ENCODE assay signal across 35 cellular contexts in the genomic region with DNA sequence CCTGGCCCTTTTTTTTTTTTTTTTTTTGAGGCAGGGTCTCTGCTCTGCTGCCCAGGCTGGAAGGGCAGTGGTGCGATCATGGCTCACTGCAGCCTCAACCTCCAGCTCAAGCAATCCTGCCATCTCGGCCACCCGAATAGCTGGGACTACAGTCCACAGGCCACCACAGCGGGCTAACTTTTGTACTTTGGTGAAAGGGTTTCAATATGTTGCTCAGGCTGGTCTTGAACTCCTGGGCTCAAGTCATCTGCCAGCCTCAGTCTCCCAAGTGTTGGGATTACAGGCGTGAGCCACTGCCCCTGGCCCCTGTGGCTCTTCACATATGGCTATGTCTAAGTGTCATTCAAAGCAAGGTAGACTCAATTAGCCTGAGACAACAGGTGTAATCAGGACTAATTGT. TPM values are rescaled to one million over a fixed set of nuclear protein-coding genes. Genes with fewer than 3 reads are reported as not detected.
"Had no signal": no experiment of that assay in that cellular context is flagged by ENCODE, and none has a peak within 500 bp of the region (broad histone marks: within the 10 kb centered on the region; RNA-seq: fewer than 3 reads in every experiment).

No MANE protein-coding gene starts in this region.

- H3K27ac Mint-ChIP-seq: naive B cell; natural killer cell; neural progenitor cell; stimulated activated memory B cell treated with anti-CD40 and anti-IgM and Interleukin-4, amounts not matched to agents 10 μg/mL and 1 μg/mL and 100 μg/mL, for 72 hours; stimulated activated naive CD8-positive, alpha-beta T cell treated with anti-CD3 and anti-CD28 coated beads, Interleukin-15, amount 100 ng/mL, for 72 hours; type B pancreatic cell had no signal

- H3K4me3 Mint-ChIP-seq: mesothelial cell of epicardium; naive B cell; natural killer cell; nephron progenitor cell; neural progenitor cell; stimulated activated memory B cell treated with anti-CD40 and anti-IgM and Interleukin-4, amounts not matched to agents 10 μg/mL and 1 μg/mL and 100 μg/mL, for 72 hours; stimulated activated naive CD8-positive, alpha-beta T cell treated with anti-CD3 and anti-CD28 coated beads, Interleukin-15, amount 100 ng/mL, for 72 hours; type B pancreatic cell had no signal

- ATAC-seq: natural killer cell; psoas muscle; right lobe of liver; stimulated activated memory B cell treated with anti-CD40 and anti-IgM and Interleukin-4, amounts not matched to agents 10 μg/mL and 1 μg/mL and 100 μg/mL, for 72 hours; stimulated activated naive CD8-positive, alpha-beta T cell treated with anti-CD3 and anti-CD28 coated beads, Interleukin-15, amount 100 ng/mL, for 72 hours had no signal

- DNase-seq: hippocampal formation; islet precursor cell; left ventricle myocardium inferior; mesendoderm; naive B cell; natural killer cell; nephron progenitor cell; occipital lobe; psoas muscle; right lobe of liver; stimulated activated CD4-positive, alpha-beta T cell treated with anti-CD3 and anti-CD28 coated beads, Interleukin-1b, Interleukin-23, amount 100 ng/mL, for 48 hours; stimulated activated CD4-positive, alpha-beta T cell treated with anti-CD3 and anti-CD28 coated beads, Interleukin-2, amount 100 ng/mL, for 48 hours; stimulated activated CD4-positive, alpha-beta T cell treated with anti-CD3 and anti-CD28 coated beads, Interleukin-4, amount 100 ng/mL, for 4 hours; stimulated activated CD8-positive, alpha-beta memory T cell treated with anti-CD3 and anti-CD28 coated beads, Interleukin-4, amount 100 ng/mL, for 48 hours; stimulated activated naive CD4-positive, alpha-beta T cell treated with Interleukin-2 at 50 U/mL for 16 hours; stimulated activated naive CD8-positive, alpha-beta T cell treated with anti-CD3 and anti-CD28 coated beads, Interleukin-15, amount 100 ng/mL, for 72 hours; substantia nigra; uterus had no signal

- H3K36me3 ChIP-seq: left ventricle myocardium inferior, neutrophil, right lobe of liver, tibial nerve, uterus had no signal

- H3K9me3 Mint-ChIP-seq: mesothelial cell of epicardium; naive B cell; natural killer cell; neural progenitor cell; stimulated activated memory B cell treated with anti-CD40 and anti-IgM and Interleukin-4, amounts not matched to agents 10 μg/mL and 1 μg/mL and 100 μg/mL, for 72 hours; stimulated activated naive CD8-positive, alpha-beta T cell treated with anti-CD3 and anti-CD28 coated beads, Interleukin-15, amount 100 ng/mL, for 72 hours; type B pancreatic cell had no signal

- H3K4me1 ChIP-seq: left ventricle myocardium inferior, neural progenitor cell, parathyroid adenoma, psoas muscle, right lobe of liver, tibial nerve, uterus had no signal

- H3K27ac ChIP-seq: left ventricle myocardium inferior, neutrophil, parathyroid adenoma, psoas muscle, right lobe of liver, tibial nerve, uterus had no signal

- H2AFZ ChIP-seq: neural progenitor cell, parathyroid adenoma had no signal

- H3K27me3 Mint-ChIP-seq: naive B cell; stimulated activated memory B cell treated with anti-CD40 and anti-IgM and Interleukin-4, amounts not matched to agents 10 μg/mL and 1 μg/mL and 100 μg/mL, for 72 hours; stimulated activated naive CD8-positive, alpha-beta T cell treated with anti-CD3 and anti-CD28 coated beads, Interleukin-15, amount 100 ng/mL, for 72 hours; type B pancreatic cell had no signal

- H3K4me1 Mint-ChIP-seq: mesothelial cell of epicardium; naive B cell; natural killer cell; neural progenitor cell; stimulated activated memory B cell treated with anti-CD40 and anti-IgM and Interleukin-4, amounts not matched to agents 10 μg/mL and 1 μg/mL and 100 μg/mL, for 72 hours; stimulated activated naive CD8-positive, alpha-beta T cell treated with anti-CD3 and anti-CD28 coated beads, Interleukin-15, amount 100 ng/mL, for 72 hours had no signal

- H3K4me3 ChIP-seq: left ventricle myocardium inferior, lung, neural progenitor cell, psoas muscle, right lobe of liver, smooth muscle cell, tibial nerve, uterus had no signal

- H3K36me3 Mint-ChIP-seq: naive B cell; natural killer cell; stimulated activated memory B cell treated with anti-CD40 and anti-IgM and Interleukin-4, amounts not matched to agents 10 μg/mL and 1 μg/mL and 100 μg/mL, for 72 hours; type B pancreatic cell had no signal

- H3K4me2 ChIP-seq: neural progenitor cell, smooth muscle cell had no signal

- H3K79me2 ChIP-seq: parathyroid adenoma had no signal

- H3K27me3 ChIP-seq: neural progenitor cell, neutrophil, right lobe of liver, tibial nerve, uterus had no signal

RNA-seq across cellular contexts. Expression of gene DPPA2, which starts 8.8 kb away (rescaled TPM):
- total RNA-seq: kidney epithelial cell, left ventricle myocardium inferior, lower leg skin, lung, mononuclear cell, natural killer cell, occipital lobe, osteocyte, posterior vena cava, psoas muscle, right lobe of liver, skeletal muscle tissue, temporal lobe, tibial nerve, ureter, uterus had no signal
- polyA plus RNA-seq: lung, psoas muscle had no signal

RNA-seq across cellular contexts. Expression of gene DPPA4, which starts 12.2 kb away (rescaled TPM):
- total RNA-seq: kidney epithelial cell, left ventricle myocardium inferior, lower leg skin, posterior vena cava, psoas muscle, tibial nerve had no signal
- polyA plus RNA-seq: psoas muscle had no signal
